ENCODE assay signal across 18 cellular contexts in the genomic region with DNA sequence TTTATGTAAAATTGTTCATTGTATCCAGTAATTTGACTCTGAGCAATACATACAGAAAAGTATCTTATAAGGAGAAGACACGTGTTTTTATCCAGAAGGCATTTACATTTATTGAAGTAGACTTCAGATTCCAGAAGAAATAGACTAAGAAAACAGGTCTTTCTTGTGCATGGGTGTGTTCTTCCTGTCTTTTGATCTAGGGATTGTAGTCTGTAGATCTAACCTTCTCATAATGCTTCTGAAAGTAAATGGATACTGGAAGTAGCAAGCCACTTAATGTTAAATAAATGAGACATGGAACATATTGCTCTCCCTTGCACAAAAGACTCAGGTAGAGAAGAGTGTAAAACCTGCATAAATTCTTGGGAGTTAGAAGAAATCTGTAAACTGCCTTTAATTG.
"Had no signal": no experiment of that assay in that cellular context is flagged by ENCODE, and none has a peak within 500 bp of the region (broad histone marks: within the 10 kb centered on the region; RNA-seq: fewer than 3 reads in every experiment).

No MANE protein-coding gene starts in this region.

- H3K4me3 Mint-ChIP-seq: nephron progenitor cell had no signal

- ATAC-seq: gastrocnemius medialis, heart right ventricle, left lung, lower lobe of right lung had no signal

- H3K27ac Mint-ChIP-seq: nephron progenitor cell had no signal

- H3K4me3 ChIP-seq: esophagus muscularis mucosa, gastrocnemius medialis, heart right ventricle, left lung, lower lobe of right lung, stomach, thoracic aorta, transverse colon had no signal

- H3K4me1 ChIP-seq: esophagus muscularis mucosa, gastrocnemius medialis, heart right ventricle, left lung, lower lobe of right lung, stomach, transverse colon had no signal

- DNase-seq: effector memory CD4-positive, alpha-beta T cell; gastrocnemius medialis; heart right ventricle; hypothalamus; left lung; lower lobe of right lung; mesenchymal stem cell; midbrain; nephron progenitor cell; posterior cingulate gyrus; small intestine; stimulated activated CD4-positive, alpha-beta T cell treated with anti-CD3 and anti-CD28 coated beads, Interleukin-12 subunit alpha, Interleukin-12 subunit beta, amount 100 ng/mL, for 4 hours; stomach; substantia nigra; transverse colon had no signal

- H3K27me3 ChIP-seq: esophagus muscularis mucosa, gastrocnemius medialis, heart right ventricle, left lung, stomach, transverse colon had no signal

- H3K36me3 ChIP-seq: esophagus muscularis mucosa, gastrocnemius medialis, heart right ventricle, left lung, lower lobe of right lung, stomach, thoracic aorta, transverse colon had no signal

- H3K27ac ChIP-seq: epithelial cell of prostate, esophagus muscularis mucosa, gastrocnemius medialis, heart right ventricle, left lung, lower lobe of right lung, stomach, thoracic aorta, transverse colon had no signal

- H3K4me1 Mint-ChIP-seq: nephron progenitor cell had no signal

- H3K9me3 ChIP-seq: esophagus muscularis mucosa, gastrocnemius medialis, lower lobe of right lung, stomach, thoracic aorta, transverse colon had no signal
